Comparison of ENCODE assay signal across 2 cellular contexts in genomic region chr19:35714601-35715354, GRCh38.
A peak's percentile ranks its signal among the peaks of the same experiment; 100 is the strongest.
TF ChIP-seq lines count a peak whose summit lies in the region.

No MANE protein-coding gene starts in this region.

TF ChIP-seq in HepG2, 621 proteins besides CTCF, POLR2A, EP300 and RAD21:
- no peak for TF ChIP-seq NFIC (IDR thresholded peaks at IDR 0.05; ENCODE audit: low read length)
- peak; percentile 55; the same call in 1 of the 2 replicates for TF ChIP-seq CEBPG (CRISPR knock-in tag; IDR thresholded peaks at IDR 0.05)
- TF ChIP-seq ZNF33A (CRISPR knock-in tag; IDR thresholded peaks at IDR 0.05; ENCODE audit: borderline replicate concordance), result no peak
- TF ChIP-seq, protein P1, sequence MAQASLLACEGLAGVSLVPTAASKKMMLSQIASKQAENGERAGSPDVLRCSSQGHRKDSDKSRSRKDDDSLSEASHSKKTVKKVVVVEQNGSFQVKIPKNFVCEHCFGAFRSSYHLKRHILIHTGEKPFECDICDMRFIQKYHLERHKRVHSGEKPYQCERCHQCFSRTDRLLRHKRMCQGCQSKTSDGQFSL (CRISPR knock-in tag; IDR thresholded peaks at IDR 0.05), result no peak
- TF ChIP-seq, protein P2, sequence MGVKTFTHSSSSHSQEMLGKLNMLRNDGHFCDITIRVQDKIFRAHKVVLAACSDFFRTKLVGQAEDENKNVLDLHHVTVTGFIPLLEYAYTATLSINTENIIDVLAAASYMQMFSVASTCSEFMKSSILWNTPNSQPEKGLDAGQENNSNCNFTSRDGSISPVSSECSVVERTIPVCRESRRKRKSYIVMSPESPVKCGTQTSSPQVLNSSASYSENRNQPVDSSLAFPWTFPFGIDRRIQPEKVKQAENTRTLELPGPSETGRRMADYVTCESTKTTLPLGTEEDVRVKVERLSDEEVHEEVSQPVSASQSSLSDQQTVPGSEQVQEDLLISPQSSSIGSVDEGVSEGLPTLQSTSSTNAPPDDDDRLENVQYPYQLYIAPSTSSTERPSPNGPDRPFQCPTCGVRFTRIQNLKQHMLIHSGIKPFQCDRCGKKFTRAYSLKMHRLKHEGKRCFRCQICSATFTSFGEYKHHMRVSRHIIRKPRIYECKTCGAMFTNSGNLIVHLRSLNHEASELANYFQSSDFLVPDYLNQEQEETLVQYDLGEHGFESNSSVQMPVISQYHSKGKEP (CRISPR knock-in tag; IDR thresholded peaks at IDR 0.05), result no peak
- TF ChIP-seq, protein P3, sequence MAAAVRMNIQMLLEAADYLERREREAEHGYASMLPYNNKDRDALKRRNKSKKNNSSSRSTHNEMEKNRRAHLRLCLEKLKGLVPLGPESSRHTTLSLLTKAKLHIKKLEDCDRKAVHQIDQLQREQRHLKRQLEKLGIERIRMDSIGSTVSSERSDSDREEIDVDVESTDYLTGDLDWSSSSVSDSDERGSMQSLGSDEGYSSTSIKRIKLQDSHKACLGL (CRISPR knock-in tag; IDR thresholded peaks at IDR 0.05), result no peak
- no peak for TF ChIP-seq ZFP41 (CRISPR knock-in tag; IDR thresholded peaks at IDR 0.05; ENCODE audit: borderline replicate concordance)
- TF ChIP-seq CEBPB (IDR thresholded peaks at IDR 0.05; ENCODE audit: borderline replicate concordance, low read depth, low read length), result peak; percentile 69; the same call in 1 of the 2 replicates
- peak; percentile 26; the same call in 1 of the 2 replicates for TF ChIP-seq ZNF263 (CRISPR knock-in tag; IDR thresholded peaks at IDR 0.05)
- peak; percentile 35; the same call in 1 of the 2 replicates for TF ChIP-seq ZNF768 (CRISPR knock-in tag; IDR thresholded peaks at IDR 0.05)
- no peak for TF ChIP-seq STAT5B (CRISPR knock-in tag; IDR thresholded peaks at IDR 0.05)
- no peak for TF ChIP-seq RAD51 (IDR thresholded peaks at IDR 0.05; ENCODE audit: borderline replicate concordance)
- TF ChIP-seq ZSCAN9 (CRISPR knock-in tag; IDR thresholded peaks at IDR 0.05; ENCODE audit: borderline replicate concordance), result no peak
- TF ChIP-seq ZSCAN5A (CRISPR knock-in tag; IDR thresholded peaks at IDR 0.05; ENCODE audit: borderline replicate concordance), result no peak
- no peak for TF ChIP-seq ZNF501 (CRISPR knock-in tag; IDR thresholded peaks at IDR 0.05)

TF ChIP-seq in WTC11, 78 proteins besides CTCF, POLR2A, EP300 and RAD21:
- no peak for TF ChIP-seq ZNF512 (CRISPR knock-in tag; IDR thresholded peaks at IDR 0.05; ENCODE audit: borderline replicate concordance)
- TF ChIP-seq, protein P4, sequence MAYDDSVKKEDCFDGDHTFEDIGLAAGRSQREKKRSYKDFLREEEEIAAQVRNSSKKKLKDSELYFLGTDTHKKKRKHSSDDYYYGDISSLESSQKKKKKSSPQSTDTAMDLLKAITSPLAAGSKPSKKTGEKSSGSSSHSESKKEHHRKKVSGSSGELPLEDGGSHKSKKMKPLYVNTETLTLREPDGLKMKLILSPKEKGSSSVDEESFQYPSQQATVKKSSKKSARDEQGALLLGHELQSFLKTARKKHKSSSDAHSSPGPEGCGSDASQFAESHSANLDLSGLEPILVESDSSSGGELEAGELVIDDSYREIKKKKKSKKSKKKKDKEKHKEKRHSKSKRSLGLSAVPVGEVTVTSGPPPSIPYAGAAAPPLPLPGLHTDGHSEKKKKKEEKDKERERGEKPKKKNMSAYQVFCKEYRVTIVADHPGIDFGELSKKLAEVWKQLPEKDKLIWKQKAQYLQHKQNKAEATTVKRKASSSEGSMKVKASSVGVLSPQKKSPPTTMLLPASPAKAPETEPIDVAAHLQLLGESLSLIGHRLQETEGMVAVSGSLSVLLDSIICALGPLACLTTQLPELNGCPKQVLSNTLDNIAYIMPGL (CRISPR knock-in tag; IDR thresholded peaks at IDR 0.05), result no peak
- TF ChIP-seq, protein P5, sequence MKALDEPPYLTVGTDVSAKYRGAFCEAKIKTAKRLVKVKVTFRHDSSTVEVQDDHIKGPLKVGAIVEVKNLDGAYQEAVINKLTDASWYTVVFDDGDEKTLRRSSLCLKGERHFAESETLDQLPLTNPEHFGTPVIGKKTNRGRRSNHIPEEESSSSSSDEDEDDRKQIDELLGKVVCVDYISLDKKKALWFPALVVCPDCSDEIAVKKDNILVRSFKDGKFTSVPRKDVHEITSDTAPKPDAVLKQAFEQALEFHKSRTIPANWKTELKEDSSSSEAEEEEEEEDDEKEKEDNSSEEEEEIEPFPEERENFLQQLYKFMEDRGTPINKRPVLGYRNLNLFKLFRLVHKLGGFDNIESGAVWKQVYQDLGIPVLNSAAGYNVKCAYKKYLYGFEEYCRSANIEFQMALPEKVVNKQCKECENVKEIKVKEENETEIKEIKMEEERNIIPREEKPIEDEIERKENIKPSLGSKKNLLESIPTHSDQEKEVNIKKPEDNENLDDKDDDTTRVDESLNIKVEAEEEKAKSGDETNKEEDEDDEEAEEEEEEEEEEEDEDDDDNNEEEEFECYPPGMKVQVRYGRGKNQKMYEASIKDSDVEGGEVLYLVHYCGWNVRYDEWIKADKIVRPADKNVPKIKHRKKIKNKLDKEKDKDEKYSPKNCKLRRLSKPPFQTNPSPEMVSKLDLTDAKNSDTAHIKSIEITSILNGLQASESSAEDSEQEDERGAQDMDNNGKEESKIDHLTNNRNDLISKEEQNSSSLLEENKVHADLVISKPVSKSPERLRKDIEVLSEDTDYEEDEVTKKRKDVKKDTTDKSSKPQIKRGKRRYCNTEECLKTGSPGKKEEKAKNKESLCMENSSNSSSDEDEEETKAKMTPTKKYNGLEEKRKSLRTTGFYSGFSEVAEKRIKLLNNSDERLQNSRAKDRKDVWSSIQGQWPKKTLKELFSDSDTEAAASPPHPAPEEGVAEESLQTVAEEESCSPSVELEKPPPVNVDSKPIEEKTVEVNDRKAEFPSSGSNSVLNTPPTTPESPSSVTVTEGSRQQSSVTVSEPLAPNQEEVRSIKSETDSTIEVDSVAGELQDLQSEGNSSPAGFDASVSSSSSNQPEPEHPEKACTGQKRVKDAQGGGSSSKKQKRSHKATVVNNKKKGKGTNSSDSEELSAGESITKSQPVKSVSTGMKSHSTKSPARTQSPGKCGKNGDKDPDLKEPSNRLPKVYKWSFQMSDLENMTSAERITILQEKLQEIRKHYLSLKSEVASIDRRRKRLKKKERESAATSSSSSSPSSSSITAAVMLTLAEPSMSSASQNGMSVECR (CRISPR knock-in tag; IDR thresholded peaks at IDR 0.05; ENCODE audit: borderline replicate concordance), result no peak
- TF ChIP-seq, protein P6, sequence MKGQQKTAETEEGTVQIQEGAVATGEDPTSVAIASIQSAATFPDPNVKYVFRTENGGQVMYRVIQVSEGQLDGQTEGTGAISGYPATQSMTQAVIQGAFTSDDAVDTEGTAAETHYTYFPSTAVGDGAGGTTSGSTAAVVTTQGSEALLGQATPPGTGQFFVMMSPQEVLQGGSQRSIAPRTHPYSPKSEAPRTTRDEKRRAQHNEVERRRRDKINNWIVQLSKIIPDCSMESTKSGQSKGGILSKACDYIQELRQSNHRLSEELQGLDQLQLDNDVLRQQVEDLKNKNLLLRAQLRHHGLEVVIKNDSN (CRISPR knock-in tag; IDR thresholded peaks at IDR 0.05), result no peak
- TF ChIP-seq, protein P7, sequence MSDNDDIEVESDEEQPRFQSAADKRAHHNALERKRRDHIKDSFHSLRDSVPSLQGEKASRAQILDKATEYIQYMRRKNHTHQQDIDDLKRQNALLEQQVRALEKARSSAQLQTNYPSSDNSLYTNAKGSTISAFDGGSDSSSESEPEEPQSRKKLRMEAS (CRISPR knock-in tag; IDR thresholded peaks at IDR 0.05), result peak; percentile 43; the same call in 1 of the 2 replicates
